In the genomic region with DNA sequence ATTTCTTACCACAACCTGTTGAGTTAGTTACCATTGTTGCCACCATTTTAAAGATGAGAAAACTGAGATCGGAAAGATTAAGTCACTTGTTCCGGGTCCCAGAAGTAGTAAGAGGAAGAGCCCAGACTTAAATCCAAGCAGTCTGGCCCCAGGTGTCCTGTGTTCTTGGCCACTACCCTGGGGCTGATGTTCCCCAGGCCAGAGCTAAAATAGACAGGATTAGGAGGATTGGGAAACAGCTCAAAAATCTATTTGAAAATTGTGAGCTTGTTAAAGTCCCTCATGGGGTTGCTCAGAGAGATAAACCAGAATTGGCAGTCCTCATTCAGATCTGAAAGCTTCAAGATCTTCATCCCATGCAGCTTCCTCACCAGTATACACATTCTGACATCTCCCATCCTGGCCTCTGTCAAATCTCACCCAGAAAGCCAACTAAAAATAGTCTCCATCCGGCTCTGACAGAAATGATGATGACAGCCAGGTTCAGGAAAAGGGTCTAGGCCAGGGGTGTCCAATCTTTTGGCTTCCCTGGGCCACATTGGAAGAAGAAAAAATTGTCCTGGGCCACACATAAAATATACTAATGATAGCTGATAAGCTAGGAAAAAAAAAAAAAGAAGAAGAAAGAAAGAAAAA, we compare ENCODE assay signal across 1 cellular context.
TF ChIP-seq lines count a peak whose summit lies in the region.

No MANE protein-coding gene starts in this region.

TF ChIP-seq in WTC11, 78 proteins besides CTCF, POLR2A, EP300 and RAD21 (continued from another document):
- TF ChIP-seq, protein P1, sequence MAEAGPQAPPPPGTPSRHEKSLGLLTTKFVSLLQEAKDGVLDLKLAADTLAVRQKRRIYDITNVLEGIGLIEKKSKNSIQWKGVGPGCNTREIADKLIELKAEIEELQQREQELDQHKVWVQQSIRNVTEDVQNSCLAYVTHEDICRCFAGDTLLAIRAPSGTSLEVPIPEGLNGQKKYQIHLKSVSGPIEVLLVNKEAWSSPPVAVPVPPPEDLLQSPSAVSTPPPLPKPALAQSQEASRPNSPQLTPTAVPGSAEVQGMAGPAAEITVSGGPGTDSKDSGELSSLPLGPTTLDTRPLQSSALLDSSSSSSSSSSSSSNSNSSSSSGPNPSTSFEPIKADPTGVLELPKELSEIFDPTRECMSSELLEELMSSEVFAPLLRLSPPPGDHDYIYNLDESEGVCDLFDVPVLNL (CRISPR knock-in tag; IDR thresholded peaks at IDR 0.05; ENCODE audit: borderline replicate concordance, low read depth): no peak
- TF ChIP-seq ZNF396 (CRISPR knock-in tag; IDR thresholded peaks at IDR 0.05; ENCODE audit: borderline replicate concordance): no peak
- TF ChIP-seq, protein P2, sequence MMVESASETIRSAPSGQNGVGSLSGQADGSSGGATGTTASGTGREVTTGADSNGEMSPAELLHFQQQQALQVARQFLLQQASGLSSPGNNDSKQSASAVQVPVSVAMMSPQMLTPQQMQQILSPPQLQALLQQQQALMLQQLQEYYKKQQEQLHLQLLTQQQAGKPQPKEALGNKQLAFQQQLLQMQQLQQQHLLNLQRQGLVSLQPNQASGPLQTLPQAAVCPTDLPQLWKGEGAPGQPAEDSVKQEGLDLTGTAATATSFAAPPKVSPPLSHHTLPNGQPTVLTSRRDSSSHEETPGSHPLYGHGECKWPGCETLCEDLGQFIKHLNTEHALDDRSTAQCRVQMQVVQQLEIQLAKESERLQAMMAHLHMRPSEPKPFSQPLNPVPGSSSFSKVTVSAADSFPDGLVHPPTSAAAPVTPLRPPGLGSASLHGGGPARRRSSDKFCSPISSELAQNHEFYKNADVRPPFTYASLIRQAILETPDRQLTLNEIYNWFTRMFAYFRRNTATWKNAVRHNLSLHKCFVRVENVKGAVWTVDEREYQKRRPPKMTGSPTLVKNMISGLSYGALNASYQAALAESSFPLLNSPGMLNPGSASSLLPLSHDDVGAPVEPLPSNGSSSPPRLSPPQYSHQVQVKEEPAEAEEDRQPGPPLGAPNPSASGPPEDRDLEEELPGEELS (CRISPR knock-in tag; IDR thresholded peaks at IDR 0.05): no peak
